Comparison of ENCODE assay signal across 8 cellular contexts in the genomic region with DNA sequence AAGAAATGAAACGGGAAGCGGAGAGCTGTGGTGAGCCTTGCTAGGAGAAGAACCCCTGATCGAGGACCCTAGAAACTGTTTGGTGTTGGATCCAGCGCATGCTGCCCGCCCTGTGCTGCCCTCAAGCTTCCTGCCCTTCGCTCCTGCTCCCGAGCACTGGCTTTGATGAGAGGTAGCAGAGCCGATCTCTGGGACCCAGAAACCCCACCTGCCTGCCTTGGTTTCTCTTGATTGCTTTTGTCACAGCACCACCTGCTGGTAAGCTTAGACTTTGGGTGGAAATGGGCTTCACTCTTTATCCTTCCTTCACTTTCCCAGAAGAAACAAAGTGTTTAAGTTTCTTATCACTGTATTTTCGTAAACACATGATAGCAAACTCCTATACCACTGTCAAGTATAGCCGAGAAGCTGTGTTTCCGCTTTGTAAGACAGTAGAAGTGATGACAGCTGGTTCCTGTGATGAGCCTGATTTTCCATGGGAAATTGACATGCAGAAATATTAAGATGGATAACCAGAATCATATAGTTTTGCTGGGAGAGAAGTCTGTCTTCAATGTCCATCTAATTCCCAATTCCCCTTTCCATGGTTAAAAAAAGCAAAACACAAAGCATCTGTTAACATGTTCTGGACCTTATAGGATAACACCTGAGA.
DNase-seq lines count a peak whose midpoint lies in the region; ATAC-seq and TF ChIP-seq lines count a peak whose summit lies in the region.

No MANE protein-coding gene starts in this region.

- TF ChIP-seq CTCF in GM10266 (IDR thresholded peaks at IDR 0.05; ENCODE audit: control insufficient read depth, insufficient read depth, low read depth, missing control alignments), result peak; percentile 88
- TF ChIP-seq CTCF in adrenal gland (IDR thresholded peaks at IDR 0.05), result peak; percentile 58 to 82 (median 78)
- peak; percentile 83 for TF ChIP-seq CTCF in left ventricle myocardium inferior (IDR thresholded peaks at IDR 0.05; ENCODE audit: borderline replicate concordance)

- no peak for ATAC-seq in HG03139 (IDR thresholded peaks at IDR 0.05; ENCODE audit: unreplicated experiment)

- WGBS in adrenal gland, 4 donors, result 34 to 41% (median 38%) methylated on average over 11 of the region's 11 CpGs

- H3K36me3 ChIP-seq in adrenal gland (replicated peaks in 1 of 2) (peaks cover 0 to 19% of the 10 kb centered on the region in 2 donors), left ventricle myocardium inferior (peaks cover 15% of the 10 kb centered on the region), MG63 (peaks cover 4% of the 10 kb centered on the region)

- H3K4me1 ChIP-seq in adrenal gland (replicated peaks in 1 of 2) (peaks cover 3 to 7% of the 10 kb centered on the region in 2 donors), left ventricle myocardium inferior (peaks cover 8% of the 10 kb centered on the region)

- peak; percentile 80 for DNase-seq in GM10266 (ENCODE audit: extremely low spot score)
- peak; percentile 67 for DNase-seq in Jurkat, Clone E6-1 (ENCODE audit: low read depth, low spot score)
- DNase-seq in SKM-1 (lab: John Stamatoyannopoulos, UW; ENCODE audit: unreplicated experiment), result peak; percentile 8
- peak; percentile 56 to 82 (median 66) for DNase-seq in adrenal gland
- no peak for DNase-seq in left ventricle myocardium inferior
- DNase-seq in retina, result peak; percentile 70
- DNase-seq in MG63, result no peak

- no peak overlapping the region; the same call in 1 of the 2 replicates for H3K4me3 ChIP-seq in Jurkat, Clone E6-1 (ENCODE audit: low read length)
- H3K4me3 ChIP-seq in adrenal gland (peak overlapping the region in 1 of 4 donors; percentile 34), left ventricle myocardium inferior (peak overlapping the region; percentile 50), MG63 (no peak overlapping the region)

- H3K27ac ChIP-seq in adrenal gland (no peak overlapping the region), left ventricle myocardium inferior (replicated peaks) (no peak overlapping the region)

- H3K27me3 ChIP-seq in adrenal gland, result no peaks in the 10 kb centered on the region
- H3K27me3 ChIP-seq in left ventricle myocardium inferior (ENCODE audit: low read depth), result no peaks in the 10 kb centered on the region
- no peaks in the 10 kb centered on the region for H3K27me3 ChIP-seq in MG63

- H3K9me3 ChIP-seq in adrenal gland (replicated peaks in 1 of 3), result no peaks in the 10 kb centered on the region
- H3K9me3 ChIP-seq in left ventricle myocardium inferior (replicated peaks), result no peaks in the 10 kb centered on the region
- no peaks in the 10 kb centered on the region for H3K9me3 ChIP-seq in MG63

- intact Hi-C loops in adrenal gland (cut with DNase I) (loop anchor here (5.0 to 10.0 kb wide), 3 partner anchors 265 to 398 kb away; a partner anchor contains a TSS), left ventricle myocardium inferior (cut with micrococcal nuclease) (loop anchor here (5.0 kb wide), 2 partner anchors 270 to 395 kb away; no protein-coding TSS in a partner anchor)

- TF ChIP-seq POLR2A in adrenal gland (IDR thresholded peaks at IDR 0.05), result no peak

Comparison
In these comparisons a context has a peak if more than half of its experiments do, and no peak if none do; other contexts are left out.
1. DNase-seq: peak in GM10266 (single experiment), Jurkat, Clone E6-1 (single experiment), SKM-1 (single experiment), adrenal gland (7 of 7) and retina (single experiment); none in left ventricle myocardium inferior (single experiment) and MG63 (single experiment).
2. Peak in every context shown above with its lines, with median percentiles within 50 percentile points of each other: CTCF ChIP-seq.